ENCODE assay signal across 8 cellular contexts in genomic region chr15:89654847-89655805, GRCh38. TPM values are rescaled to one million over a fixed set of nuclear protein-coding genes. Genes with fewer than 3 reads are reported as not detected.
DNase-seq lines count a peak whose midpoint lies in the region; ATAC-seq, FAIRE-seq and TF ChIP-seq lines count a peak whose summit lies in the region.

Gene KIF7, minus strand, starts transcription at chr15:89655467. Its CDS starts 2,537 bp downstream, at chr15:89652930.

- ATAC-seq in pancreas (peak; percentile 62 to 85 (median 78)), HG03280 (IDR thresholded peaks at IDR 0.05; ENCODE audit: unreplicated experiment) (no peak)

- intact Hi-C loops in pancreas (cut with DNase I) = no loop called here

- no peak for FAIRE-seq in pancreas (lab: Jason Lieb, UNC)

- 4% methylated on average over 63 to 87 of the region's 87 CpGs for WGBS in pancreas, 2 donors

- TF ChIP-seq CTCF in cardiac muscle cell (IDR thresholded peaks at IDR 0.05; ENCODE audit: low read depth, low read length) (no peak), pancreas (IDR thresholded peaks at IDR 0.05) (no peak)

- H3K36me3 ChIP-seq in cardiac muscle cell (peaks cover 7% of the 10 kb centered on the region), pancreas (no peaks in the 10 kb centered on the region)

- H3K27me3 ChIP-seq in cardiac muscle cell = no peaks in the 10 kb centered on the region
- no peaks in the 10 kb centered on the region for H3K27me3 ChIP-seq in pancreas

- DNase-seq in G401 (ENCODE audit: low spot score) = no peak
- DNase-seq in Jurkat, Clone E6-1 (ENCODE audit: low read depth, low spot score) = peak; percentile 53
- DNase-seq in activated T-cell treated with anti-CD3 and anti-CD28 coated beads, Interleukin-2, amount 50 U/mL, for 48 hours = peak; percentile 49 to 54
- peak; percentile 74 to 85 for DNase-seq in cardiac muscle cell (ENCODE audit: low read depth in 1 of 2, low spot score in 1 of 2)
- DNase-seq in pancreas = peak in 3 of 6 donors; percentile 41 to 78 (median 75)
- no peak for DNase-seq in KG1 (lab: John Stamatoyannopoulos, UW)
- DNase-seq in hippocampal formation (lab: John Stamatoyannopoulos, UW) = no peak

- H3K9me3 ChIP-seq in cardiac muscle cell (ENCODE audit: low read depth) = no peaks in the 10 kb centered on the region
- no peaks in the 10 kb centered on the region for H3K9me3 ChIP-seq in pancreas

- H3K4me1 ChIP-seq in cardiac muscle cell (ENCODE audit: low read depth) (peaks cover 20% of the 10 kb centered on the region), pancreas (no peaks in the 10 kb centered on the region)

- H3K27ac ChIP-seq in cardiac muscle cell (peak within 1 kb of the TSS; percentile 93), pancreas (no peak within 1 kb of the TSS)

- H3K4me3 ChIP-seq in Jurkat, Clone E6-1 (ENCODE audit: low read length) = peak within 1 kb of the TSS; percentile 78
- H3K4me3 ChIP-seq in cardiac muscle cell (peak within 1 kb of the TSS; percentile 95), pancreas (peak within 1 kb of the TSS; percentile 25 to 62 (median 42))

- in situ Hi-C loops in G401 (cut with HindIII; ENCODE audit: low sequenced_read_pairs) = no loop called here

RNA-seq across cellular contexts. Expression of gene KIF7, which starts in this region (rescaled TPM):
- total RNA-seq in G401 (2014; rRNA removed; shearing (Covaris generic)) = 19.6 and 21.5 TPM in 2 replicates
- 10.9 TPM for polyA plus RNA-seq in Jurkat, Clone E6-1 (2012; ENCODE audit: insufficient read depth, insufficient read length)
- 24.4 and 33.8 TPM in 2 replicates for total RNA-seq in cardiac muscle cell
- 12.5 and 23.1 TPM in 2 replicates for polyA plus RNA-seq in cardiac muscle cell
- total RNA-seq in pancreas = 1 to 10 TPM in 1 of 6 donors, under 1 TPM in 5; 0.43 to 1.5 (median 0.63) TPM
- 1 to 10 TPM in 1 of 2 donors, under 1 TPM in 1; 0.66 to 1.3 TPM for polyA plus RNA-seq in pancreas

Comparison
In these comparisons a context has a peak if more than half of its experiments do, and no peak if none do; other contexts are left out.
1. DNase-seq: peak in Jurkat, Clone E6-1 (single experiment), activated T-cell treated with anti-CD3 and anti-CD28 coated beads, Interleukin-2, amount 50 U/mL, for 48 hours (2 of 2) and cardiac muscle cell (2 of 2); none in G401 (single experiment), KG1 (single experiment) and hippocampal formation (0 of 2).
2. H3K4me3 ChIP-seq: peak in every context shown above with its lines; median percentile 95 in cardiac muscle cell; 78 in Jurkat, Clone E6-1; 42 in pancreas.